Comparison of ENCODE assay signal across 1 cellular context in genomic region chr10:25493122-25493893, GRCh38.
TF ChIP-seq lines count a peak whose summit lies in the region.

No MANE protein-coding gene starts in this region.

TF ChIP-seq in K562, 482 proteins besides CTCF, POLR2A, EP300 and RAD21 (continued from another document and continues in another):
- TF ChIP-seq ZNF707 (CRISPR knock-in tag; conservative IDR thresholded peaks at IDR 0.05), result no peak
- no peak for TF ChIP-seq ZNF655 (CRISPR knock-in tag; IDR thresholded peaks at IDR 0.05)
- TF ChIP-seq MTA3 (IDR thresholded peaks at IDR 0.05; ENCODE audit: borderline replicate concordance), result 0 out of 2 replicates have a peak, but pooled peaks have one; percentile 55
- TF ChIP-seq, protein P1, sequence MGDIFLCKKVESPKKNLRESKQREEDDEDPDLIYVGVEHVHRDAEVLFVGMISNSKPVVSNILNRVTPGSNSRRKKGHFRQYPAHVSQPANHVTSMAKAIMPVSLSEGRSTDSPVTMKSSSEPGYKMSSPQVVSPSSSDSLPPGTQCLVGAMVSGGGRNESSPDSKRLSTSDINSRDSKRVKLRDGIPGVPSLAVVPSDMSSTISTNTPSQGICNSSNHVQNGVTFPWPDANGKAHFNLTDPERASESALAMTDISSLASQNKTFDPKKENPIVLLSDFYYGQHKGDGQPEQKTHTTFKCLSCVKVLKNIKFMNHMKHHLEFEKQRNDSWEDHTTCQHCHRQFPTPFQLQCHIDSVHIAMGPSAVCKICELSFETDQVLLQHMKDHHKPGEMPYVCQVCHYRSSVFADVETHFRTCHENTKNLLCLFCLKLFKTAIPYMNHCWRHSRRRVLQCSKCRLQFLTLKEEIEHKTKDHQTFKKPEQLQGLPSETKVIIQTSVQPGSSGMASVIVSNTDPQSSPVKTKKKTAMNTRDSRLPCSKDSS (IDR thresholded peaks at IDR 0.05; ENCODE audit: low read depth, partially characterized antibody), result no peak
- peak; percentile 76 for TF ChIP-seq CCNT2 (IDR thresholded peaks at IDR 0.05; ENCODE audit: borderline replicate concordance, extremely low read depth, insufficient read length, low read depth, low read length)
- no peak for TF ChIP-seq ETS1 (conservative IDR thresholded peaks at IDR 0.05; ENCODE audit: control insufficient read depth, low read depth, low read length)
- no peak for TF ChIP-seq CCAR2 (IDR thresholded peaks at IDR 0.05; ENCODE audit: low read depth, low read length)
- no peak for TF ChIP-seq PTTG1 (tag; IDR thresholded peaks at IDR 0.05; ENCODE audit: low read depth)
- no peak for TF ChIP-seq ZNF551 (CRISPR knock-in tag; IDR thresholded peaks at IDR 0.05)
- TF ChIP-seq, protein P2, sequence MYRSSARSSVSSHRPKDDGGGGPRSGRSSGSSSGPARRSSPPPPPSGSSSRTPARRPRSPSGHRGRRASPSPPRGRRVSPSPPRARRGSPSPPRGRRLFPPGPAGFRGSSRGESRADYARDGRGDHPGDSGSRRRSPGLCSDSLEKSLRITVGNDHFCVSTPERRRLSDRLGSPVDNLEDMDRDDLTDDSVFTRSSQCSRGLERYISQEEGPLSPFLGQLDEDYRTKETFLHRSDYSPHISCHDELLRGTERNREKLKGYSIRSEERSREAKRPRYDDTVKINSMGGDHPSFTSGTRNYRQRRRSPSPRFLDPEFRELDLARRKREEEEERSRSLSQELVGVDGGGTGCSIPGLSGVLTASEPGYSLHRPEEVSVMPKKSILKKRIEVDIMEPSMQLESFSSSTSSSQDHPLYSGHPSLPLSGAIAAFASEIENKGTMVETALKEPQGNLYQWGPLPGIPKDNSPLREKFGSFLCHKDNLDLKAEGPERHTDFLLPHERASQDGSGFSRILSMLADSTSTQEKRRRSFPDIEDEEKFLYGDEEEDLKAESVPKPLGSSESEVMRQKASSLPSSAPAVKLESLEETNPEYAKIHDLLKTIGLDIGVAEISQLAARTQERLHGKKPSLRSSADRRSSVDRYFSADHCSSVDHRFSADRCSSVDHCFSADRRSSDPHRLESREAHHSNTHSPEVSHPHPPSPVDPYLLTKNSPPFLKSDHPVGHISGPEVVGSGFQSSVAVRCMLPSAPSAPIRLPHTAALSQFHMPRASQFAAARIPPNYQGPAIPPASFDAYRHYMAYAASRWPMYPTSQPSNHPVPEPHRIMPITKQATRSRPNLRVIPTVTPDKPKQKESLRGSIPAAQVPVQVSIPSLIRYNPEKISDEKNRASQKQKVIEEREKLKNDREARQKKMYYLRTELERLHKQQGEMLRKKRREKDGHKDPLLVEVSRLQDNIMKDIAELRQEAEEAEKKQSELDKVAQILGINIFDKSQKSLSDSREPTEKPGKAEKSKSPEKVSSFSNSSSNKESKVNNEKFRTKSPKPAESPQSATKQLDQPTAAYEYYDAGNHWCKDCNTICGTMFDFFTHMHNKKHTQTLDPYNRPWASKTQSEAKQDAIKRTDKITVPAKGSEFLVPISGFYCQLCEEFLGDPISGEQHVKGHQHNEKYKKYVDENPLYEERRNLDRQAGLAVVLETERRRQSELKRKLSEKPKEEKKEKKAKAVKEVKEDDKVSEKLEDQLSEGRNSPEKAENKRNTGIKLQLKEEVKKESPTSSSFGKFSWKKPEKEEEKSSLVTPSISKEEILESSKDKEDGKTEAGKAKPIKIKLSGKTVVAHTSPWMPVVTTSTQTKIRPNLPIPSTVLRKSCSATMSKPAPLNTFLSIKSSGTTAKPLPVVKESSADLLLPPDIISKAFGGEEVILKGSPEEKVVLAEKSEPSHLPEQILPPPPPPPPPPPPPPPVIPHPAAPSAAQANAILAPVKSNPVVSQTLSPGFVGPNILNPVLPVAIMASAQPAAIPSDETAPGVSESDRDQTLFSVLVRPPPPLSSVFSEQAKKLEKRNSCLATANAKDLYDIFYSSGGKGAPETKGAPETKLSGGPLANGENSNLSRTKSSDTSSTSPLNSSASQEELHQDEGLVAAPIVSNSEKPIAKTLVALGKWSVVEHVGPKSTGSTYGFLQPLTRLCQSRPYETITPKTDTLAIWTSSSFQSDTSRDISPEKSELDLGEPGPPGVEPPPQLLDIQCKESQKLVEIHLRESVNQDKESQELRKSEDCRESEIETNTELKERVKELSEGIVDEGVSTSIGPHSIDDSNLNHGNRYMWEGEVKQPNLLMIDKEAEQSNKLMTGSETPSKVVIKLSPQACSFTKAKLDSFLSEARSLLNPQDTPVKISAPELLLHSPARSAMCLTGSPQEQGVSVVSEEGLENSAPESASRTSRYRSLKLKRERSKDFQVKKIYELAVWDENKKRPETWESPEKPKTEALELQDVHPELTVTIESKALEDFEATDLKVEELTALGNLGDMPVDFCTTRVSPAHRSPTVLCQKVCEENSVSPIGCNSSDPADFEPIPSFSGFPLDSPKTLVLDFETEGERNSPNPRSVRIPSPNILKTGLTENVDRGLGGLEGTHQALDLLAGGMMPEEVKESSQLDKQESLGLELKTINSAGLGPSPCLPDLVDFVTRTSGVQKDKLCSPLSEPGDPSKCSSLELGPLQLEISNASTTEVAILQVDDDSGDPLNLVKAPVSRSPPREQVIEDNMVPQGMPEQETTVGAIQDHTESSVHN (IDR thresholded peaks at IDR 0.05; ENCODE audit: borderline replicate concordance in 1 of 2, low read depth in 1 of 2), result peak in 1 of 2 experiments; percentile 91; a peak in 1 of 4 replicates
- TF ChIP-seq MBD2 (IDR thresholded peaks at IDR 0.05; ENCODE audit: borderline replicate concordance, low read depth), result peak; percentile 62; the same call in 1 of the 2 replicates
- peak; percentile 60 for TF ChIP-seq ZNF121 (CRISPR knock-in tag; conservative IDR thresholded peaks at IDR 0.05)
- no peak for TF ChIP-seq TBP (optimal IDR thresholded peaks at IDR 0.05; ENCODE audit: low read depth, low read length)
- no peak for TF ChIP-seq STAT5B (CRISPR knock-in tag; IDR thresholded peaks at IDR 0.05)
- TF ChIP-seq COPS2 (conservative IDR thresholded peaks at IDR 0.05), result no peak
- TF ChIP-seq CHAMP1 (IDR thresholded peaks at IDR 0.05), result peak; percentile 90
- TF ChIP-seq RCOR1 (IDR thresholded peaks at IDR 0.05; ENCODE audit: borderline replicate concordance in 1 of 2, low read depth in 2 of 2, low read length in 2 of 2), result peak; percentile 31 to 81; a peak in 2 of 4 replicates
- TF ChIP-seq NCOR1 (IDR thresholded peaks at IDR 0.05), result peak; percentile 91
- TF ChIP-seq CBFA2T3 (IDR thresholded peaks at IDR 0.05), result peak; percentile 94
- peak; percentile 80 to 81 for TF ChIP-seq ZMIZ1 (IDR thresholded peaks at IDR 0.05; ENCODE audit: low read depth in 2 of 2, low read length in 2 of 2)
- TF ChIP-seq NCOA1 (IDR thresholded peaks at IDR 0.05; ENCODE audit: low read depth), result peak; percentile 57; the same call in 1 of the 2 replicates
- TF ChIP-seq LEF1 (IDR thresholded peaks at IDR 0.05), result peak; percentile 86
- TF ChIP-seq DMBX1 (CRISPR knock-in tag; IDR thresholded peaks at IDR 0.05; ENCODE audit: borderline replicate concordance), result no peak
- TF ChIP-seq GABPB2 (CRISPR knock-in tag; conservative IDR thresholded peaks at IDR 0.05), result no peak
- TF ChIP-seq NFE2 (IDR thresholded peaks at IDR 0.05; ENCODE audit: low read depth), result peak; percentile 83
- TF ChIP-seq, protein P3, sequence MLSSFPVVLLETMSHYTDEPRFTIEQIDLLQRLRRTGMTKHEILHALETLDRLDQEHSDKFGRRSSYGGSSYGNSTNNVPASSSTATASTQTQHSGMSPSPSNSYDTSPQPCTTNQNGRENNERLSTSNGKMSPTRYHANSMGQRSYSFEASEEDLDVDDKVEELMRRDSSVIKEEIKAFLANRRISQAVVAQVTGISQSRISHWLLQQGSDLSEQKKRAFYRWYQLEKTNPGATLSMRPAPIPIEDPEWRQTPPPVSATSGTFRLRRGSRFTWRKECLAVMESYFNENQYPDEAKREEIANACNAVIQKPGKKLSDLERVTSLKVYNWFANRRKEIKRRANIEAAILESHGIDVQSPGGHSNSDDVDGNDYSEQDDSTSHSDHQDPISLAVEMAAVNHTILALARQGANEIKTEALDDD (IDR thresholded peaks at IDR 0.05), result peak; percentile 57; the same call in 1 of the 2 replicates
- no peak for TF ChIP-seq SAFB2 (IDR thresholded peaks at IDR 0.05; ENCODE audit: borderline replicate concordance, low read depth, low read length, severe bottlenecking)
- TF ChIP-seq PML (IDR thresholded peaks at IDR 0.05; ENCODE audit: low read length), result peak; percentile 80
- peak; percentile 99 for TF ChIP-seq DPF2 (IDR thresholded peaks at IDR 0.05)
- no peak for TF ChIP-seq POLR3A (IDR thresholded peaks at IDR 0.05; ENCODE audit: borderline replicate concordance, extremely low read depth, insufficient read depth, insufficient read length)
- no peak for TF ChIP-seq TSC22D4 (tag; IDR thresholded peaks at IDR 0.05)
- no peak for TF ChIP-seq ZNF398 (CRISPR knock-in tag; IDR thresholded peaks at IDR 0.05)
- TF ChIP-seq SPI1 (IDR thresholded peaks at IDR 0.05; ENCODE audit: borderline replicate concordance, low read depth, low read length), result peak; percentile 37; the same call in 1 of the 2 replicates
